In genomic region chr7:101644879-101645278, GRCh38 we compare ENCODE assay signal across 1 cellular context.
TF ChIP-seq lines count a peak whose summit lies in the region.

No MANE protein-coding gene starts in this region.

TF ChIP-seq in GM23338, 12 proteins besides CTCF, POLR2A, EP300 and RAD21 (continued from another document):
- no peak for TF ChIP-seq ZNF114 (CRISPR knock-in tag; IDR thresholded peaks at IDR 0.05)
- no peak for TF ChIP-seq CREB1 (CRISPR knock-in tag; IDR thresholded peaks at IDR 0.05; ENCODE audit: low read depth)
- no peak for TF ChIP-seq ZNF462 (CRISPR knock-in tag; IDR thresholded peaks at IDR 0.05)
- TF ChIP-seq ETS1 (IDR thresholded peaks at IDR 0.05) = no peak
- no peak for TF ChIP-seq POLR2AphosphoS5 (IDR thresholded peaks at IDR 0.05; ENCODE audit: low read depth)
- no peak for TF ChIP-seq REST (IDR thresholded peaks at IDR 0.05; ENCODE audit: unreplicated experiment)
TF ChIP-seq in GM23338: peak in this region for 0.
